19 cellular contexts compared by ENCODE assay signal in the genomic region with DNA sequence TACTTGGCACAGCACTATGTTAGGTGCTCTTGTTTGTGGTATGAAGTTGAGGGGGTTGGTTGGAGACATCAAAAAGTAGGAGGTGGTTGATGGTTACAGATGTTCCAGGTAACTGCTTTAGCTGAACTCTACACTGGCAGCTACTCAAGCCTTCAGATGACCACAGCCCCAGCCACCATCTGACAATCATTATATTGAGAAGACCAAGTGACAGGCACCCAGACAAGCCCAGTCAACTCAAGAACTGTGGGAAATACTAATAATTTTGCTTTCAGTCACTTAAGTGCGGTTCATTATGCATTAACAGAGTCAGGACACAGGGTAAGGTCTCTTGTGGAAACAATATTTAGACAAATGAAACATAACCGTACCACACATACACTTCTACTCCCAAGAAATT. TPM values are rescaled to one million over a fixed set of nuclear protein-coding genes. Genes with fewer than 3 reads are reported as not detected.
A peak's percentile ranks its signal among the peaks of the same experiment; 100 is the strongest.
DNase-seq lines count a peak whose midpoint lies in the region; ATAC-seq and TF ChIP-seq lines count a peak whose summit lies in the region.
"Had no signal": no experiment of that assay in that cellular context is flagged by ENCODE, and none has a peak within 500 bp of the region (broad histone marks: within the 10 kb centered on the region; RNA-seq: fewer than 3 reads in every experiment).

No MANE protein-coding gene starts in this region.

- no peaks in the 10 kb centered on the region for H3K27me3 ChIP-seq in thyroid gland

- no peaks in the 10 kb centered on the region for H3K36me3 ChIP-seq in thyroid gland

- DNase-seq in activated T-cell treated with anti-CD3 and anti-CD28 coated beads for 4 hours (no peak), thyroid gland (no peak), NCI-H2196 (lab: John Stamatoyannopoulos, UW; ENCODE audit: unreplicated experiment) (no peak)
- no peak for DNase-seq in effector CD4-positive, alpha-beta T cell
- DNase-seq: activated CD4-positive, alpha-beta T cell treated with anti-CD3 and anti-CD28 coated beads for 48 hours; activated T-cell treated with anti-CD3 and anti-CD28 coated beads, Interleukin-2, amount 50 U/mL, for 1 hour; Caco-2; central memory CD4-positive, alpha-beta T cell; foreskin fibroblast; left ventricle myocardium superior; NK-92 treated with Interleukin-12 subunit alpha and Interleukin-12 subunit beta, amount 100 ng/mL, for 24 hours; posterior cingulate gyrus; SHP77 treated with DMSO at 0.1 percent for 48 hours; stimulated activated CD4-positive, alpha-beta T cell treated with anti-CD3 and anti-CD28 coated beads, Interleukin-12 subunit alpha, Interleukin-12 subunit beta, amount 100 ng/mL, for 4 hours had no signal

- peak; percentile 78 for ATAC-seq in GM18867 (IDR thresholded peaks at IDR 0.05; ENCODE audit: unreplicated experiment)
- ATAC-seq in GM21390 (IDR thresholded peaks at IDR 0.05; ENCODE audit: unreplicated experiment) = peak; percentile 54
- ATAC-seq in HG02870 (IDR thresholded peaks at IDR 0.05; ENCODE audit: unreplicated experiment) = peak; percentile 50
- ATAC-seq in HG03432 (IDR thresholded peaks at IDR 0.05; ENCODE audit: unreplicated experiment) = peak; percentile 76
- ATAC-seq: HepG2, left ventricle myocardium superior had no signal

- H3K4me3 ChIP-seq in thyroid gland (replicated peaks in 1 of 3) = no peak overlapping the region

- H3K9me3 ChIP-seq in thyroid gland = no peaks in the 10 kb centered on the region
- H3K9me3 ChIP-seq: Caco-2 had no signal

- TF ChIP-seq CTCF in thyroid gland (IDR thresholded peaks at IDR 0.05) = no peak

- intact Hi-C loops in thyroid gland (cut with DNase I) = no loop called here

- WGBS in thyroid gland, 2 donors = 91 to 92% methylated on average over 2 of the region's 2 CpGs

- TF ChIP-seq POLR2A in thyroid gland (IDR thresholded peaks at IDR 0.05) = no peak

- no peak overlapping the region for H3K27ac ChIP-seq in thyroid gland

- H3K4me1 ChIP-seq in thyroid gland = peaks cover 4 to 5% of the 10 kb centered on the region in 2 donors
- H3K4me1 ChIP-seq: Caco-2 had no signal

RNA-seq across cellular contexts. Expression of a gene that starts 38.9 kb away (rescaled TPM):
- total RNA-seq in thyroid gland = 10 to 100 TPM; 28.4 to 77.2 (median 63.8) TPM
- total RNA-seq: HepG2 had no signal
